In genomic region chr12:91155990-91156389, GRCh38 we compare ENCODE assay signal across 1 cellular context.
TF ChIP-seq lines count a peak whose summit lies in the region.

No MANE protein-coding gene starts in this region.

TF ChIP-seq in WTC11, 78 proteins besides CTCF, POLR2A, EP300 and RAD21 (continued from another document):
- TF ChIP-seq PRDM15 (CRISPR knock-in tag; IDR thresholded peaks at IDR 0.05) (no peak), PRRX2 (CRISPR knock-in tag; IDR thresholded peaks at IDR 0.05) (no peak), CDX4 (CRISPR knock-in tag; IDR thresholded peaks at IDR 0.05; ENCODE audit: borderline replicate concordance) (no peak), ETV6 (CRISPR knock-in tag; IDR thresholded peaks at IDR 0.05) (no peak)
